8 cellular contexts compared by ENCODE assay signal in genomic region chr3:50260942-50261441, GRCh38. TPM values are rescaled to one million over a fixed set of nuclear protein-coding genes. Genes with fewer than 3 reads are reported as not detected.
DNase-seq lines count a peak whose midpoint lies in the region; ATAC-seq, FAIRE-seq and TF ChIP-seq lines count a peak whose summit lies in the region.

No MANE protein-coding gene starts in this region.

- no peak for ATAC-seq in GM19455 (IDR thresholded peaks at IDR 0.05; ENCODE audit: unreplicated experiment)

- H3K27ac ChIP-seq in keratinocyte (ENCODE audit: control insufficient read depth, insufficient read depth, low read length): no peak overlapping the region
- peak overlapping the region; percentile 90 to 99 (median 96) for H3K27ac ChIP-seq in stomach

- intact Hi-C loops in stomach (cut with DNase I; ENCODE audit: low total_unique reads): no loop called here

- DNase-seq in HFF-Myc (ENCODE audit: extremely low read depth, low read depth) (no peak), keratinocyte (ENCODE audit: low read depth, low spot score) (no peak), stomach (no peak), SKM-1 (lab: John Stamatoyannopoulos, UW; ENCODE audit: unreplicated experiment) (no peak), epidermal melanocyte (ENCODE audit: insufficient read length, low spot score) (no peak), G401 (ENCODE audit: low spot score) (no peak)
- no peak for DNase-seq in activated naive CD8-positive, alpha-beta T cell treated with anti-CD3 and anti-CD28 coated beads for 36 hours

- peaks cover 4% of the 10 kb centered on the region for H3K27me3 Mint-ChIP-seq in activated naive CD8-positive, alpha-beta T cell treated with anti-CD3 and anti-CD28 coated beads for 36 hours

- 44 to 85% (median 68%) methylated on average over 3 to 5 of the region's 5 CpGs for WGBS in stomach, 5 donors

- H2AFZ ChIP-seq in keratinocyte (ENCODE audit: control insufficient read depth, low read length): no peak overlapping the region

- H3K4me3 ChIP-seq in HFF-Myc (replicated peaks; ENCODE audit: low read depth, low read length) (peak overlapping the region; percentile 51), keratinocyte (ENCODE audit: control insufficient read depth in 2 of 3, extremely low read depth in 1 of 3, insufficient read depth in 2 of 3, low read depth in 1 of 3, low read length in 3 of 3) (no peak overlapping the region), stomach (peak overlapping the region; percentile 40 to 50 (median 48))

- H4K20me1 ChIP-seq in keratinocyte (ENCODE audit: control insufficient read depth, extremely low read depth, insufficient read depth, low read length): no peaks in the 10 kb centered on the region

- in situ Hi-C loops in G401 (cut with HindIII; ENCODE audit: low sequenced_read_pairs): loop anchor here (10.0 kb wide), 1 partner anchor 94 kb away; the partner anchor contains the start of genes CYB561D2, NPRL2 and TMEM115

- no peaks in the 10 kb centered on the region for H3K9me3 ChIP-seq in keratinocyte (ENCODE audit: control insufficient read depth, low read depth, low read length)
- H3K9me3 ChIP-seq in stomach: no peaks in the 10 kb centered on the region

- no peak overlapping the region for H3K9ac ChIP-seq in keratinocyte (ENCODE audit: control insufficient read depth, extremely low read depth, insufficient read depth, low read length)

- H3K9me1 ChIP-seq in keratinocyte (ENCODE audit: control insufficient read depth, extremely low read depth, insufficient read depth, low read length): peaks cover 2% of the 10 kb centered on the region

- H3K4me1 Mint-ChIP-seq in activated naive CD8-positive, alpha-beta T cell treated with anti-CD3 and anti-CD28 coated beads for 36 hours: peaks cover 3% of the 10 kb centered on the region

- no peak overlapping the region for H3K27ac Mint-ChIP-seq in activated naive CD8-positive, alpha-beta T cell treated with anti-CD3 and anti-CD28 coated beads for 36 hours

- dilution Hi-C loops in keratinocyte (cut with MboI; ENCODE audit: extremely low pct_ligation_motif_present, low sequenced_read_pairs): no loop called here

- H3K4me1 ChIP-seq in keratinocyte (ENCODE audit: control insufficient read depth, extremely low read depth, insufficient read depth, low read length) (peaks cover 23% of the 10 kb centered on the region), stomach (peaks cover 38 to 77% (median 49%) of the 10 kb centered on the region in 4 donors)

- peak overlapping the region; percentile 66 for H3K4me3 Mint-ChIP-seq in activated naive CD8-positive, alpha-beta T cell treated with anti-CD3 and anti-CD28 coated beads for 36 hours

- H3K36me3 Mint-ChIP-seq in activated naive CD8-positive, alpha-beta T cell treated with anti-CD3 and anti-CD28 coated beads for 36 hours: peaks cover 16% of the 10 kb centered on the region

- TF ChIP-seq POLR2A in stomach (IDR thresholded peaks at IDR 0.05): no peak

- H3K4me2 ChIP-seq in keratinocyte (ENCODE audit: control insufficient read depth, extremely low read depth, insufficient read depth, low read depth, low read length): peak overlapping the region; percentile 71

- H3K9me3 Mint-ChIP-seq in activated naive CD8-positive, alpha-beta T cell treated with anti-CD3 and anti-CD28 coated beads for 36 hours: no peaks in the 10 kb centered on the region

- no peak for TF ChIP-seq EP300 in stomach (IDR thresholded peaks at IDR 0.05)

- no peak for FAIRE-seq in keratinocyte (lab: Jason Lieb, UNC)

- H3K79me2 ChIP-seq in keratinocyte (ENCODE audit: control insufficient read depth, insufficient read depth, low read length): no peaks in the 10 kb centered on the region

- TF ChIP-seq CTCF in HFF-Myc (IDR thresholded peaks at IDR 0.05; ENCODE audit: low read depth, low read length, missing control alignments) (no peak), keratinocyte (optimal IDR thresholded peaks at IDR 0.05 in 1 of 3, IDR thresholded peaks at IDR 0.05 in 1 of 3, conservative IDR thresholded peaks at IDR 0.05 in 1 of 3; ENCODE audit: extremely low read depth in 1 of 3, insufficient read depth in 2 of 3, low read length in 3 of 3) (no peak), stomach (IDR thresholded peaks at IDR 0.05) (no peak)

- H3K27me3 ChIP-seq in keratinocyte (ENCODE audit: control insufficient read depth, extremely low read depth, insufficient read depth, low read length) (no peaks in the 10 kb centered on the region), stomach (no peaks in the 10 kb centered on the region)

- peaks cover 19 to 20% of the 10 kb centered on the region in 2 experiments for H3K36me3 ChIP-seq in keratinocyte (ENCODE audit: control insufficient read depth in 2 of 2, extremely low read depth in 1 of 2, insufficient read depth in 2 of 2, low read length in 2 of 2)
- H3K36me3 ChIP-seq in stomach: peaks cover 24 to 32% (median 29%) of the 10 kb centered on the region in 4 donors

RNA-seq across cellular contexts. Expression of gene SEMA3B, which starts 8.0 kb away (rescaled TPM):
- 1 to 10 TPM; 1.2 to 1.6 TPM for total RNA-seq in activated naive CD8-positive, alpha-beta T cell treated with anti-CD3 and anti-CD28 coated beads for 36 hours
- 0.33 to 0.81 TPM (median 0.58 TPM) in 3 replicates for polyA plus RNA-seq in keratinocyte
- polyA plus RNA-seq in keratinocyte (2011; ENCODE audit: low read depth): 1.2 TPM
- 0.23 and 0.26 TPM in 2 replicates for polyA plus RNA-seq in keratinocyte (2011; cell fraction: cytosol; rRNA removed)
- 2.5 and 3.3 TPM in 2 replicates for polyA plus RNA-seq in keratinocyte (2011; cell fraction: nucleus; rRNA removed)
- polyA plus RNA-seq in keratinocyte (2012; ENCODE audit: low replicate concordance): 0.52 and 0.86 TPM in 2 replicates
- polyA minus RNA-seq in keratinocyte: 0.29 to 0.33 TPM (median 0.30 TPM) in 3 replicates
- 8.8 TPM for polyA minus RNA-seq in keratinocyte (2011; cell fraction: cytosol; rRNA and poly(A)+ RNA removed)
- polyA minus RNA-seq in keratinocyte (2011; cell fraction: nucleus; rRNA and poly(A)+ RNA removed): 2.9 and 3.7 TPM in 2 replicates
- 100 to 1,000 TPM in 4 of 5 donors, 10 to 100 TPM in 1; 53.6 to 310 (median 129) TPM for total RNA-seq in stomach
- polyA plus RNA-seq in stomach: 10 to 100 TPM; 40.1 to 79.9 (median 42.0) TPM
- 68.1 and 81.8 TPM in 2 replicates for total RNA-seq in G401 (2014; rRNA removed; shearing (Covaris generic))

RNA-seq across cellular contexts. Expression of gene LSMEM2, which starts 17.9 kb away (rescaled TPM):
- not detected for total RNA-seq in activated naive CD8-positive, alpha-beta T cell treated with anti-CD3 and anti-CD28 coated beads for 36 hours
- polyA plus RNA-seq in keratinocyte (not detected in 3 replicates), stomach (under 1 TPM in 2 of 3 donors, not detected in 1; 0.31 to 0.58 TPM)
- polyA plus RNA-seq in keratinocyte (2011; ENCODE audit: low read depth): not detected
- not detected in 2 replicates for polyA plus RNA-seq in keratinocyte (2011; cell fraction: cytosol; rRNA removed)
- polyA plus RNA-seq in keratinocyte (2011; cell fraction: nucleus; rRNA removed): 0.17 TPM in 1 of 2 replicates, not detected in the other
- polyA plus RNA-seq in keratinocyte (2012; ENCODE audit: low replicate concordance): not detected in 2 replicates
- polyA minus RNA-seq in keratinocyte: not detected in 3 replicates
- polyA minus RNA-seq in keratinocyte (2011; cell fraction: cytosol; rRNA and poly(A)+ RNA removed): not detected
- polyA minus RNA-seq in keratinocyte (2011; cell fraction: nucleus; rRNA and poly(A)+ RNA removed): not detected in 2 replicates
- not detected for total RNA-seq in stomach
- total RNA-seq in G401 (2014; rRNA removed; shearing (Covaris generic)): 1.6 TPM in 1 of 2 replicates, not detected in the other

RNA-seq across cellular contexts. Expression of gene GNAI2, which starts 25.0 kb away (rescaled TPM):
- 100 to 1,000 TPM; 211 to 217 TPM for total RNA-seq in activated naive CD8-positive, alpha-beta T cell treated with anti-CD3 and anti-CD28 coated beads for 36 hours
- polyA plus RNA-seq in keratinocyte (268 to 419 TPM (median 341 TPM) in 3 replicates), stomach (10 to 100 TPM; 61.1 to 73.5 (median 68.3) TPM)
- polyA plus RNA-seq in keratinocyte (2011; ENCODE audit: low read depth): 90.9 TPM
- 360 and 497 TPM in 2 replicates for polyA plus RNA-seq in keratinocyte (2011; cell fraction: cytosol; rRNA removed)
- 163 and 215 TPM in 2 replicates for polyA plus RNA-seq in keratinocyte (2011; cell fraction: nucleus; rRNA removed)
- 96.9 and 241 TPM in 2 replicates for polyA plus RNA-seq in keratinocyte (2012; ENCODE audit: low replicate concordance)
- 357 to 545 TPM (median 495 TPM) in 3 replicates for polyA minus RNA-seq in keratinocyte
- 236 TPM for polyA minus RNA-seq in keratinocyte (2011; cell fraction: cytosol; rRNA and poly(A)+ RNA removed)
- 63.3 and 89.7 TPM in 2 replicates for polyA minus RNA-seq in keratinocyte (2011; cell fraction: nucleus; rRNA and poly(A)+ RNA removed)
- 100 to 1,000 TPM in 2 of 5 donors, 10 to 100 TPM in 3; 73.7 to 211 (median 98.5) TPM for total RNA-seq in stomach
- total RNA-seq in G401 (2014; rRNA removed; shearing (Covaris generic)): 67.4 and 104 TPM in 2 replicates

RNA-seq across cellular contexts. Expression of gene IFRD2, which starts 31.2 kb away (rescaled TPM):
- 100 to 1,000 TPM; 177 to 182 TPM for total RNA-seq in activated naive CD8-positive, alpha-beta T cell treated with anti-CD3 and anti-CD28 coated beads for 36 hours
- polyA plus RNA-seq in keratinocyte (43.1 to 90.4 TPM (median 50.3 TPM) in 3 replicates), stomach (100 to 1,000 TPM in 2 of 3 donors, 10 to 100 TPM in 1; 98.1 to 118 (median 108) TPM)
- polyA plus RNA-seq in keratinocyte (2011; ENCODE audit: low read depth): 25.7 TPM
- polyA plus RNA-seq in keratinocyte (2011; cell fraction: cytosol; rRNA removed): 48.9 and 70.6 TPM in 2 replicates
- polyA plus RNA-seq in keratinocyte (2011; cell fraction: nucleus; rRNA removed): 110 and 122 TPM in 2 replicates
- 67.8 and 89.0 TPM in 2 replicates for polyA plus RNA-seq in keratinocyte (2012; ENCODE audit: low replicate concordance)
- 48.6 to 148 TPM (median 53.7 TPM) in 3 replicates for polyA minus RNA-seq in keratinocyte
- 67.9 TPM for polyA minus RNA-seq in keratinocyte (2011; cell fraction: cytosol; rRNA and poly(A)+ RNA removed)
- polyA minus RNA-seq in keratinocyte (2011; cell fraction: nucleus; rRNA and poly(A)+ RNA removed): 32.0 and 34.3 TPM in 2 replicates
- total RNA-seq in stomach: 100 to 1,000 TPM in 3 of 5 donors, 10 to 100 TPM in 2; 69.9 to 254 (median 193) TPM
- total RNA-seq in G401 (2014; rRNA removed; shearing (Covaris generic)): 88.7 and 97.4 TPM in 2 replicates

RNA-seq across cellular contexts. Expression of gene HYAL3, which starts 38.2 kb away (rescaled TPM):
- total RNA-seq in activated naive CD8-positive, alpha-beta T cell treated with anti-CD3 and anti-CD28 coated beads for 36 hours: 1 to 10 TPM; 6.0 to 6.8 TPM
- polyA plus RNA-seq in keratinocyte: 6.6 to 15.6 TPM (median 10.3 TPM) in 3 replicates
- polyA plus RNA-seq in keratinocyte (2011; ENCODE audit: low read depth): 1.3 TPM
- 8.8 and 15.8 TPM in 2 replicates for polyA plus RNA-seq in keratinocyte (2011; cell fraction: cytosol; rRNA removed)
- 14.3 and 18.5 TPM in 2 replicates for polyA plus RNA-seq in keratinocyte (2011; cell fraction: nucleus; rRNA removed)
- polyA plus RNA-seq in keratinocyte (2012; ENCODE audit: low replicate concordance): 3.2 and 9.2 TPM in 2 replicates
- 5.2 to 15.4 TPM (median 14.1 TPM) in 3 replicates for polyA minus RNA-seq in keratinocyte
- 15.5 TPM for polyA minus RNA-seq in keratinocyte (2011; cell fraction: cytosol; rRNA and poly(A)+ RNA removed)
- 7.7 and 8.8 TPM in 2 replicates for polyA minus RNA-seq in keratinocyte (2011; cell fraction: nucleus; rRNA and poly(A)+ RNA removed)
- total RNA-seq in stomach: 1 to 10 TPM in 3 of 5 donors, not detected in 2; 1.3 to 3.9 (median 1.3) TPM
- 1 to 10 TPM; 5.0 to 7.9 (median 7.7) TPM for polyA plus RNA-seq in stomach
- total RNA-seq in G401 (2014; rRNA removed; shearing (Covaris generic)): 7.9 and 10.0 TPM in 2 replicates

Comparison
In these comparisons a context has a peak if more than half of its experiments do, and no peak if none do; other contexts are left out.
1. H3K4me3 ChIP-seq: peak in HFF-Myc (single experiment) and stomach (4 of 4); none in keratinocyte (0 of 3).
2. RNA of gene SEMA3B, which starts 8.0 kb away (total RNA-seq): 53.6 to 310 TPM in stomach and 68.1 to 81.8 TPM in G401; 1.2 to 1.6 TPM in activated naive CD8-positive, alpha-beta T cell treated with anti-CD3 and anti-CD28 coated beads for 36 hours; every median in the first group is over 10 times any median in the second.